Comparison of ENCODE assay signal across 27 cellular contexts in genomic region chr20:24277196-24277595, GRCh38.
"Had no signal": no experiment of that assay in that cellular context is flagged by ENCODE, and none has a peak within 500 bp of the region (broad histone marks: within the 10 kb centered on the region; RNA-seq: fewer than 3 reads in every experiment).

No MANE protein-coding gene starts in this region.

- H3K9me3 ChIP-seq: neutrophil, pancreas, thyroid gland had no signal

- DNase-seq: dorsolateral prefrontal cortex; effector CD4-positive, alpha-beta T cell; foreskin fibroblast; heart right ventricle; hippocampal formation; immature natural killer cell; islet precursor cell; kidney glomerular epithelial cell; left colon; left ventricle myocardium superior; lower lobe of right lung; natural killer cell; pancreas; stimulated activated CD4-positive, alpha-beta T cell treated with anti-CD3 and anti-CD28 coated beads, Interleukin-12 subunit alpha, Interleukin-12 subunit beta, amount 100 ng/mL, for 4 hours; stimulated activated CD4-positive, alpha-beta T cell treated with anti-CD3 and anti-CD28 coated beads, Interleukin-1b, Interleukin-23, amount 100 ng/mL, for 48 hours; stimulated activated CD4-positive, alpha-beta T cell treated with anti-CD3 and anti-CD28 coated beads, Interleukin-4, amount 100 ng/mL, for 1 hour; stimulated activated CD8-positive, alpha-beta memory T cell treated with anti-CD3 and anti-CD28 coated beads, Interleukin-4, amount 100 ng/mL, for 48 hours; stimulated activated naive CD4-positive, alpha-beta T cell; stimulated activated naive CD8-positive, alpha-beta T cell treated with anti-CD3 and anti-CD28 coated beads, Interleukin-15, amount 100 ng/mL, for 72 hours; thyroid gland; trophoblast cell had no signal

- H3K36me3 ChIP-seq: gastroesophageal sphincter, heart right ventricle, lower lobe of right lung, neutrophil, pancreas, thyroid gland, vagina had no signal

- H3K4me2 ChIP-seq: smooth muscle cell had no signal

- H3K27me3 ChIP-seq: neutrophil, pancreas, thyroid gland, vagina had no signal

- FAIRE-seq: colon, pancreas had no signal

- H3K4me3 ChIP-seq: dorsolateral prefrontal cortex, gastroesophageal sphincter, heart right ventricle, lower lobe of right lung, pancreas, smooth muscle cell, thyroid gland, vagina had no signal

- H3K4me1 ChIP-seq: gastroesophageal sphincter, heart right ventricle, lower lobe of right lung, pancreas, thyroid gland, vagina had no signal

- H3K27ac ChIP-seq: dorsolateral prefrontal cortex, epithelial cell of prostate, gastroesophageal sphincter, heart right ventricle, lower lobe of right lung, neutrophil, pancreas, thyroid gland, vagina had no signal
